9 cellular contexts compared by ENCODE assay signal in the genomic region with DNA sequence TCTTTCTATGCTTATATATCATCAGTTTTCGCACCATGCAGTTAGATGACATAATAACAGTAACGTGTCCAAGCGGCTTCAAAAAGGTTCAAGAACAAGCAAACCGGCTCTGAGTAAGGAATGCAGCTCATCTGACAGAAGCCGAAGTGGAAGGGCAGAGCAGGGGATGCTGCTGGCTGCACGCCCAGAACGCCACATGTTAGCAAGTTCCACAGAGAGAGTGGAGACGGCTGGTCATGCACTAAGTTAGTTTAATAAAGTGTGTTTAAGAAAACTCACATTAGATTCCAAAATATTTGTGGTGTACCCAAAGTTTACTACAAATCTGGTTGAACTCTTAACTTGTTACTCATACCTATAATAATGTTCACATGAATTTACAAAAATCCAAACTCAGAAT.
DNase-seq lines count a peak whose midpoint lies in the region; ATAC-seq, FAIRE-seq and TF ChIP-seq lines count a peak whose summit lies in the region.
"Had no signal": no experiment of that assay in that cellular context is flagged by ENCODE, and none has a peak within 500 bp of the region (broad histone marks: within the 10 kb centered on the region; RNA-seq: fewer than 3 reads in every experiment).

No MANE protein-coding gene starts in this region.

- no peak overlapping the region for H3K9ac ChIP-seq in K562 (ENCODE audit: insufficient read depth in 1 of 2, low read depth in 2 of 2, low read length in 2 of 2)

- H3K27ac ChIP-seq in K562 (ENCODE audit: extremely low read depth, low read depth, low read length) (no peak overlapping the region), upper lobe of right lung (no peak overlapping the region), WERI-Rb-1 (no peak overlapping the region)

- POLR2A ChIA-PET in K562 (lab: Yijun Ruan, JAX), result no interaction called here

- DNase-seq in M059J (ENCODE audit: low read depth) (peak; percentile 88), K562 (ENCODE audit: extremely low read depth in 1 of 4, low spot score in 3 of 4) (peak in 2 of 4 experiments; percentile 11 to 53), iris pigment epithelial cell (ENCODE audit: low read depth) (peak; percentile 100), upper lobe of right lung (peak; percentile 76), WERI-Rb-1 (no peak), CD1c-positive myeloid dendritic cell (ENCODE audit: extremely low spot score) (no peak)
- DNase-seq: SW 1271 had no signal

- no peak for TF ChIP-seq RAD21 in K562 (CRISPR knock-in tag; conservative IDR thresholded peaks at IDR 0.05 in 1 of 2, IDR thresholded peaks at IDR 0.05 in 1 of 2)

- H4K20me1 ChIP-seq in K562 (replicated peaks; ENCODE audit: control insufficient read depth, insufficient read depth, low read length), result no peaks in the 10 kb centered on the region

- ATAC-seq in K562, result peak; percentile 47; the same call in 1 of the 3 replicates
- peak; percentile 64 for ATAC-seq in upper lobe of right lung
- ATAC-seq in HG03469 (IDR thresholded peaks at IDR 0.05; ENCODE audit: unreplicated experiment), result no peak
- ATAC-seq in GM21447 (IDR thresholded peaks at IDR 0.05; ENCODE audit: unreplicated experiment), result no peak

- intact Hi-C loops in K562 (cut with micrococcal nuclease), result no loop called here
- intact Hi-C loops in upper lobe of right lung (cut with DNase I), result no loop called here

- H3K9me3 ChIP-seq in K562 (replicated peaks; ENCODE audit: control insufficient read depth, insufficient read depth, low read depth, low read length) (no peaks in the 10 kb centered on the region), upper lobe of right lung (no peaks in the 10 kb centered on the region), WERI-Rb-1 (ENCODE audit: severe bottlenecking) (no peaks in the 10 kb centered on the region)

- peak overlapping the region; percentile 14; the same call in 1 of the 2 replicates for H2AFZ ChIP-seq in K562 (ENCODE audit: low read depth, low read length)

- FAIRE-seq in K562 (lab: Jason Lieb, UNC), result no peak

- no peak overlapping the region for H3K4me2 ChIP-seq in K562 (ENCODE audit: insufficient read depth, low read length)

- H3K4me3 ChIP-seq in K562 (no peak overlapping the region), upper lobe of right lung (no peak overlapping the region), WERI-Rb-1 (ENCODE audit: low read depth, low read length) (no peak overlapping the region)

- H3K36me3 ChIP-seq in K562 (ENCODE audit: control insufficient read depth, insufficient read depth, low read length) (no peaks in the 10 kb centered on the region), upper lobe of right lung (no peaks in the 10 kb centered on the region), WERI-Rb-1 (no peaks in the 10 kb centered on the region)

- H3K4me1 ChIP-seq in K562 (replicated peaks in 1 of 2; ENCODE audit: control insufficient read depth in 2 of 2, insufficient read depth in 2 of 2, low read length in 2 of 2) (no peaks in the 10 kb centered on the region), upper lobe of right lung (no peaks in the 10 kb centered on the region)

- in situ Hi-C loops in K562 (cut with MboI), result no loop called here

- TF ChIP-seq EP300 in K562 (IDR thresholded peaks at IDR 0.05; ENCODE audit: low read length), result no peak

- 6% methylated on average over 8 of the region's 8 CpGs for WGBS in K562 (ENCODE audit: insufficient coverage, low coverage, missing lambda C conversion rate)

- TF ChIP-seq CTCF in K562 (IDR thresholded peaks at IDR 0.05 in 2 of 3, conservative IDR thresholded peaks at IDR 0.05 in 1 of 3; ENCODE audit: insufficient read depth in 2 of 3, low read depth in 1 of 3, low read length in 3 of 3) (no peak), upper lobe of right lung (IDR thresholded peaks at IDR 0.05) (no peak), WERI-Rb-1 (IDR thresholded peaks at IDR 0.05; ENCODE audit: low read depth, low read length) (no peak)

- no TSS peak for BruUV-seq in K562 (replicated peaks; lab: Mats Ljungman, UMichigan)

- no peak for TF ChIP-seq POLR2A in K562 (conservative IDR thresholded peaks at IDR 0.05)

- no peaks in the 10 kb centered on the region for H3K9me1 ChIP-seq in K562 (ENCODE audit: control insufficient read depth, insufficient read depth, low read length)

- no peaks in the 10 kb centered on the region for H3K79me2 ChIP-seq in K562 (ENCODE audit: control insufficient read depth, insufficient read depth, low read length)

- H3K27me3 ChIP-seq in K562 (ENCODE audit: control insufficient read depth in 2 of 2, insufficient read depth in 2 of 2, low read length in 2 of 2), result no peaks in the 10 kb centered on the region; a peak in 1 of 5 replicates
- H3K27me3 ChIP-seq in upper lobe of right lung, result no peaks in the 10 kb centered on the region
- H3K27me3 ChIP-seq in WERI-Rb-1 (ENCODE audit: insufficient read depth, low read depth, severe bottlenecking), result no peaks in the 10 kb centered on the region

- CTCF ChIA-PET in K562 (lab: Yijun Ruan, JAX; ENCODE audit: low intra/inter-chr PET ratio), result no interaction called here

TF ChIP-seq in K562, 482 proteins besides CTCF, POLR2A, EP300 and RAD21:
- TF ChIP-seq HSF4 (CRISPR knock-in tag; IDR thresholded peaks at IDR 0.05; ENCODE audit: borderline replicate concordance) (no peak), PHB2 (IDR thresholded peaks at IDR 0.05; ENCODE audit: low read depth) (no peak), ZNF644 (tag; IDR thresholded peaks at IDR 0.05; ENCODE audit: low read depth) (no peak), STAT6 (CRISPR knock-in tag; IDR thresholded peaks at IDR 0.05) (no peak), C11orf30 (IDR thresholded peaks at IDR 0.05; ENCODE audit: low read depth) (no peak), TAF7 (tag; IDR thresholded peaks at IDR 0.05) (no peak), ZNF184 (CRISPR knock-in tag; IDR thresholded peaks at IDR 0.05) (no peak)
- TF ChIP-seq, protein P1, sequence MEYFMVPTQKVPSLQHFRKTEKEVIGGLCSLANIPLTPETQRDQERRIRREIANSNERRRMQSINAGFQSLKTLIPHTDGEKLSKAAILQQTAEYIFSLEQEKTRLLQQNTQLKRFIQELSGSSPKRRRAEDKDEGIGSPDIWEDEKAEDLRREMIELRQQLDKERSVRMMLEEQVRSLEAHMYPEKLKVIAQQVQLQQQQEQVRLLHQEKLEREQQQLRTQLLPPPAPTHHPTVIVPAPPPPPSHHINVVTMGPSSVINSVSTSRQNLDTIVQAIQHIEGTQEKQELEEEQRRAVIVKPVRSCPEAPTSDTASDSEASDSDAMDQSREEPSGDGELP (CRISPR knock-in tag; IDR thresholded peaks at IDR 0.05; ENCODE audit: borderline replicate concordance), result no peak
- TF ChIP-seq, protein P2, sequence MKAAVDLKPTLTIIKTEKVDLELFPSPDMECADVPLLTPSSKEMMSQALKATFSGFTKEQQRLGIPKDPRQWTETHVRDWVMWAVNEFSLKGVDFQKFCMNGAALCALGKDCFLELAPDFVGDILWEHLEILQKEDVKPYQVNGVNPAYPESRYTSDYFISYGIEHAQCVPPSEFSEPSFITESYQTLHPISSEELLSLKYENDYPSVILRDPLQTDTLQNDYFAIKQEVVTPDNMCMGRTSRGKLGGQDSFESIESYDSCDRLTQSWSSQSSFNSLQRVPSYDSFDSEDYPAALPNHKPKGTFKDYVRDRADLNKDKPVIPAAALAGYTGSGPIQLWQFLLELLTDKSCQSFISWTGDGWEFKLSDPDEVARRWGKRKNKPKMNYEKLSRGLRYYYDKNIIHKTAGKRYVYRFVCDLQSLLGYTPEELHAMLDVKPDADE (conservative IDR thresholded peaks at IDR 0.05; ENCODE audit: control insufficient read depth, low read depth, low read length), result no peak
TF ChIP-seq in K562: peak in this region for 0.

Comparison
In these comparisons a context has a peak if more than half of its experiments do, and no peak if none do; other contexts are left out.
1. DNase-seq: peak in M059J (single experiment), iris pigment epithelial cell (single experiment) and upper lobe of right lung (single experiment); none in WERI-Rb-1 (single experiment) and CD1c-positive myeloid dendritic cell (single experiment).
2. ATAC-seq: peak in K562 (single experiment) and upper lobe of right lung (single experiment); none in HG03469 (single experiment) and GM21447 (single experiment).